ENCODE assay signal across 14 cellular contexts in the genomic region with DNA sequence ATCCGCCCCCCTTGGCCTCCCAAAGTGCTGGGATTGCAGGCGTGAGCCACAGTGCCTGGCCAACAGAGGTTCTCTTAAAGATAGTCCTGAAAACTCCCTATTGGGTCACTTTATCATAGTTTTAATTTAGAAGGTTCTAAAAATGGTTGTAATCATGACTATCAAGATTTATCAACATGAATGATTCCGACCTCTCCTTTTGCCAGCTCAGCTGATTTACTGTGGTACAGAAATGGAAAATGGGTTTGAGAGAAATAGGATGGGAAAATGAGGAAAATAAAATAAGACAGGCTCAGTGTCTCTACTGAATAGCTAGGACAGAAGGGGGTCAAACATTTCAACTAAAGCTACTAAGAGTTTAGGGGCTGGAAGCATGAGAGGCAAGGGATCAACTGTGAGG. TPM values are rescaled to one million over a fixed set of nuclear protein-coding genes. Genes with fewer than 3 reads are reported as not detected.
DNase-seq lines count a peak whose midpoint lies in the region; ATAC-seq lines count a peak whose summit lies in the region.
"Had no signal": no experiment of that assay in that cellular context is flagged by ENCODE, and none has a peak within 500 bp of the region (broad histone marks: within the 10 kb centered on the region; RNA-seq: fewer than 3 reads in every experiment).

No MANE protein-coding gene starts in this region.

- H3K27me3 Mint-ChIP-seq in activated T-cell treated with anti-CD3 and anti-CD28 coated beads, Interleukin-2, amount 50 U/mL, for 24 hours, result no peaks in the 10 kb centered on the region
- no peaks in the 10 kb centered on the region for H3K27me3 Mint-ChIP-seq in activated T-cell treated with anti-CD3 and anti-CD28 coated beads, Interleukin-2, amount 50 U/mL, for 72 hours (ENCODE audit: low read depth)
- H3K27me3 Mint-ChIP-seq in T-helper 17 cell (no peaks in the 10 kb centered on the region), naive B cell (no peaks in the 10 kb centered on the region)
- H3K27me3 Mint-ChIP-seq in stimulated activated naive B cell treated with anti-CD40 and anti-IgM and Interleukin-4, amounts not matched to agents 10 μg/mL and 1 μg/mL and 100 μg/mL, for 72 hours, result no peaks in the 10 kb centered on the region
- no peaks in the 10 kb centered on the region for H3K27me3 Mint-ChIP-seq in activated CD8-positive, alpha-beta T cell treated with anti-CD3 and anti-CD28 coated beads, Interleukin-2, amount 10 ng/mL, durations not matched to agents 7 days and 5 days (ENCODE audit: low read depth)

- no peak for ATAC-seq in activated T-cell treated with anti-CD3 and anti-CD28 coated beads, Interleukin-2, amount 50 U/mL, for 72 hours (replicated peaks in 1 of 2)
- ATAC-seq in T-helper 17 cell, result no peak
- no peak for ATAC-seq in naive B cell (ENCODE audit: low read depth in 2 of 2)
- no peak for ATAC-seq in stimulated activated naive B cell treated with anti-CD40 and anti-IgM and Interleukin-4, amounts not matched to agents 10 μg/mL and 1 μg/mL and 100 μg/mL, for 72 hours (replicated peaks)
- ATAC-seq in activated CD8-positive, alpha-beta T cell treated with anti-CD3 and anti-CD28 coated beads, Interleukin-2, amount 10 ng/mL, durations not matched to agents 7 days and 5 days, result no peak

- H3K4me1 Mint-ChIP-seq in activated T-cell treated with anti-CD3 and anti-CD28 coated beads, Interleukin-2, amount 50 U/mL, for 24 hours (ENCODE audit: low read depth), result no peaks in the 10 kb centered on the region
- no peaks in the 10 kb centered on the region for H3K4me1 Mint-ChIP-seq in activated T-cell treated with anti-CD3 and anti-CD28 coated beads, Interleukin-2, amount 50 U/mL, for 72 hours (ENCODE audit: low read depth)
- H3K4me1 Mint-ChIP-seq in T-helper 17 cell, result peaks cover 2% of the 10 kb centered on the region
- H3K4me1 Mint-ChIP-seq in naive B cell, result peaks cover 4 to 12% (median 5%) of the 10 kb centered on the region in 3 donors
- peaks cover 0 to 3% of the 10 kb centered on the region in 2 donors for H3K4me1 Mint-ChIP-seq in stimulated activated naive B cell treated with anti-CD40 and anti-IgM and Interleukin-4, amounts not matched to agents 10 μg/mL and 1 μg/mL and 100 μg/mL, for 72 hours
- no peaks in the 10 kb centered on the region for H3K4me1 Mint-ChIP-seq in activated CD8-positive, alpha-beta T cell treated with anti-CD3 and anti-CD28 coated beads, Interleukin-2, amount 10 ng/mL, durations not matched to agents 7 days and 5 days (ENCODE audit: low read depth)

- DNase-seq in activated T-cell treated with anti-CD3 and anti-CD28 coated beads, Interleukin-2, amount 50 U/mL, for 24 hours, result no peak
- no peak for DNase-seq in activated T-cell treated with anti-CD3 and anti-CD28 coated beads, Interleukin-2, amount 50 U/mL, for 72 hours
- DNase-seq in T-helper 17 cell, result no peak
- DNase-seq in naive B cell, result no peak
- DNase-seq in stimulated activated naive B cell treated with anti-CD40 and anti-IgM and Interleukin-4, amounts not matched to agents 10 μg/mL and 1 μg/mL and 100 μg/mL, for 72 hours, result no peak
- DNase-seq in 8988T, result no peak
- DNase-seq in activated CD8-positive, alpha-beta T cell treated with anti-CD3 and anti-CD28 coated beads, Interleukin-2, amount 10 ng/mL, durations not matched to agents 7 days and 5 days, result no peak
- DNase-seq in activated CD8-positive, alpha-beta memory T cell treated with anti-CD3 and anti-CD28 coated beads, Interleukin-2, amount 50 U/mL, for 4 hours, result no peak
- DNase-seq: MM.1S, NCI-H1417, NCI-H1694, NCI-H2029 treated with DMSO at 0.1 percent for 48 hours, NCI-H526 treated with DMSO at 0.1 percent for 48 hours, SHP77 had no signal

- peaks cover 3% of the 10 kb centered on the region for H3K36me3 Mint-ChIP-seq in activated T-cell treated with anti-CD3 and anti-CD28 coated beads, Interleukin-2, amount 50 U/mL, for 24 hours (ENCODE audit: low read depth)
- no peaks in the 10 kb centered on the region for H3K36me3 Mint-ChIP-seq in activated T-cell treated with anti-CD3 and anti-CD28 coated beads, Interleukin-2, amount 50 U/mL, for 72 hours (ENCODE audit: insufficient read depth in 2 of 2)
- peaks cover 3% of the 10 kb centered on the region for H3K36me3 Mint-ChIP-seq in T-helper 17 cell (ENCODE audit: low read depth)
- peaks cover 5 to 11% of the 10 kb centered on the region in 2 donors for H3K36me3 Mint-ChIP-seq in naive B cell
- peaks cover 10 to 11% of the 10 kb centered on the region in 2 donors for H3K36me3 Mint-ChIP-seq in stimulated activated naive B cell treated with anti-CD40 and anti-IgM and Interleukin-4, amounts not matched to agents 10 μg/mL and 1 μg/mL and 100 μg/mL, for 72 hours
- H3K36me3 Mint-ChIP-seq in activated CD8-positive, alpha-beta T cell treated with anti-CD3 and anti-CD28 coated beads, Interleukin-2, amount 10 ng/mL, durations not matched to agents 7 days and 5 days (ENCODE audit: low read depth), result no peaks in the 10 kb centered on the region

- POLR2A ChIA-PET in activated CD8-positive, alpha-beta T cell treated with anti-CD3 and anti-CD28 coated beads, Interleukin-2, amount 10 ng/mL, durations not matched to agents 7 days and 5 days (lab: Charles Lee), result no interaction called here

- CTCF ChIA-PET in activated CD8-positive, alpha-beta T cell treated with anti-CD3 and anti-CD28 coated beads, Interleukin-2, amount 10 ng/mL, durations not matched to agents 7 days and 5 days (lab: Charles Lee), result no interaction called here

- H3K9me3 Mint-ChIP-seq in activated T-cell treated with anti-CD3 and anti-CD28 coated beads, Interleukin-2, amount 50 U/mL, for 24 hours, result no peaks in the 10 kb centered on the region
- no peaks in the 10 kb centered on the region for H3K9me3 Mint-ChIP-seq in activated T-cell treated with anti-CD3 and anti-CD28 coated beads, Interleukin-2, amount 50 U/mL, for 72 hours
- H3K9me3 Mint-ChIP-seq in naive B cell, result no peaks in the 10 kb centered on the region
- no peaks in the 10 kb centered on the region for H3K9me3 Mint-ChIP-seq in stimulated activated naive B cell treated with anti-CD40 and anti-IgM and Interleukin-4, amounts not matched to agents 10 μg/mL and 1 μg/mL and 100 μg/mL, for 72 hours
- no peaks in the 10 kb centered on the region for H3K9me3 Mint-ChIP-seq in activated CD8-positive, alpha-beta T cell treated with anti-CD3 and anti-CD28 coated beads, Interleukin-2, amount 10 ng/mL, durations not matched to agents 7 days and 5 days (ENCODE audit: insufficient read depth)

- peak overlapping the region; percentile 1 for H3K27ac Mint-ChIP-seq in activated T-cell treated with anti-CD3 and anti-CD28 coated beads, Interleukin-2, amount 50 U/mL, for 24 hours
- H3K27ac Mint-ChIP-seq in activated T-cell treated with anti-CD3 and anti-CD28 coated beads, Interleukin-2, amount 50 U/mL, for 72 hours, result no peak overlapping the region
- H3K27ac Mint-ChIP-seq in T-helper 17 cell, result peak overlapping the region; percentile 65
- H3K27ac Mint-ChIP-seq in naive B cell, result peak overlapping the region in 4 of 6 donors; percentile 1 to 83 (median 50)
- peak overlapping the region; percentile 28 for H3K27ac Mint-ChIP-seq in stimulated activated naive B cell treated with anti-CD40 and anti-IgM and Interleukin-4, amounts not matched to agents 10 μg/mL and 1 μg/mL and 100 μg/mL, for 72 hours
- no peak overlapping the region for H3K27ac Mint-ChIP-seq in activated CD8-positive, alpha-beta T cell treated with anti-CD3 and anti-CD28 coated beads, Interleukin-2, amount 10 ng/mL, durations not matched to agents 7 days and 5 days

- H3K4me3 Mint-ChIP-seq in activated T-cell treated with anti-CD3 and anti-CD28 coated beads, Interleukin-2, amount 50 U/mL, for 24 hours, result no peak overlapping the region
- H3K4me3 Mint-ChIP-seq in activated T-cell treated with anti-CD3 and anti-CD28 coated beads, Interleukin-2, amount 50 U/mL, for 72 hours, result no peak overlapping the region
- H3K4me3 Mint-ChIP-seq in T-helper 17 cell (no peak overlapping the region), naive B cell (peak overlapping the region in 1 of 8 donors; percentile 9)
- no peak overlapping the region for H3K4me3 Mint-ChIP-seq in stimulated activated naive B cell treated with anti-CD40 and anti-IgM and Interleukin-4, amounts not matched to agents 10 μg/mL and 1 μg/mL and 100 μg/mL, for 72 hours
- H3K4me3 Mint-ChIP-seq in activated CD8-positive, alpha-beta T cell treated with anti-CD3 and anti-CD28 coated beads, Interleukin-2, amount 10 ng/mL, durations not matched to agents 7 days and 5 days, result no peak overlapping the region

- H3K9me3 ChIP-seq in T-helper 17 cell (ENCODE audit: control insufficient read depth, low read length, poor library complexity, severe bottlenecking), result no peaks in the 10 kb centered on the region

RNA-seq across cellular contexts. Expression of gene UGDH, which starts 28.2 kb away (rescaled TPM):
- 10 to 100 TPM; 33.0 to 36.7 TPM for total RNA-seq in activated T-cell treated with anti-CD3 and anti-CD28 coated beads, Interleukin-2, amount 50 U/mL, for 72 hours
- total RNA-seq in T-helper 17 cell, result 10 to 100 TPM in 1 of 2 donors, 1 to 10 TPM in 1; 6.1 to 11.3 TPM
- polyA plus RNA-seq in naive B cell (ENCODE audit: low read depth in 6 of 6), result 10 to 100 TPM; 25.8 to 41.6 (median 35.2) TPM
- total RNA-seq in activated CD8-positive, alpha-beta T cell treated with anti-CD3 and anti-CD28 coated beads, Interleukin-2, amount 10 ng/mL, durations not matched to agents 7 days and 5 days, result 10 to 100 TPM; 11.1 to 11.7 TPM

Comparison
In these comparisons a context has a peak if more than half of its experiments do, and no peak if none do; other contexts are left out.
1. H3K27ac Mint-ChIP-seq: peak in activated T-cell treated with anti-CD3 and anti-CD28 coated beads, Interleukin-2, amount 50 U/mL, for 24 hours (single experiment), T-helper 17 cell (single experiment), naive B cell (4 of 6) and stimulated activated naive B cell treated with anti-CD40 and anti-IgM and Interleukin-4, amounts not matched to agents 10 μg/mL and 1 μg/mL and 100 μg/mL, for 72 hours (single experiment); none in activated T-cell treated with anti-CD3 and anti-CD28 coated beads, Interleukin-2, amount 50 U/mL, for 72 hours (single experiment) and activated CD8-positive, alpha-beta T cell treated with anti-CD3 and anti-CD28 coated beads, Interleukin-2, amount 10 ng/mL, durations not matched to agents 7 days and 5 days (single experiment).